ENCODE assay signal across 2 cellular contexts in the genomic region with DNA sequence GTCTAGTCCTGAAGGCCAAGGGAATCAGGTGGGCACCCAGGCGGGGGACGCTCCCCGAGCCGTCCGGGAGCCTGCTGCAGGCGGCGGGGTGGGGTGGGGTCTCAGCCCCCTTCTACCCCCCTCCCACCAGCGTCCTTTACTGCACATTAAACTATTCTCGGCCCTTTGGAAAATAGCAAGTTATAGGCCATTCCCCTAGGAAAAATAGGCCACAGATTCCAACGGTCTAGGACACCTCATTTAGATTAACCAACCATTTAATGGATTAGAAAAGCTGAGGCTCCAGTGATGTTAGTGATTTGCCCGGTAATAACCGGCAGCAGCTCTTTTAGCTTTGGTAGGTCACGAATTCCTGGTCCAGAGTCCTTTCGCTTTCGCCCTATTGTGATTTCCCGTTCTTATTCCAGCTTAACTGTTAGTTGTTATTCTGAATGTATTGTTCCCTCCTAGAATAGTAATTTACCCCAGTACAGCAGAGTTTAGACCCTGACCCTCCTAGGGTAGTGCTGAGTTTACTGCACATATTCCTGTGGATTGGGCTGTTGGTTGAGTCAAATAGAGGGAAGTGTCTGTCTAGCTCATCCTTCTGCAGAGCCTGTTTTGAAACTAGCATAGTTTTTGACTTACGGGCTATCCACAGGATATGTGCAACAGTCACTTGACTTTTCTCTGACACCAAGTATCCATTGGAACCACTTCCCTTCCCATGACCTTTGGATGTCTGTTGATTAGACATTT.
A peak's percentile ranks its signal among the peaks of the same experiment; 100 is the strongest.
TF ChIP-seq lines count a peak whose summit lies in the region.

No MANE protein-coding gene starts in this region.

TF ChIP-seq in GM23338, 12 proteins besides CTCF, POLR2A, EP300 and RAD21 (continues in another document):
- no peak for TF ChIP-seq ZNF114 (CRISPR knock-in tag; IDR thresholded peaks at IDR 0.05)
- TF ChIP-seq, protein P1, sequence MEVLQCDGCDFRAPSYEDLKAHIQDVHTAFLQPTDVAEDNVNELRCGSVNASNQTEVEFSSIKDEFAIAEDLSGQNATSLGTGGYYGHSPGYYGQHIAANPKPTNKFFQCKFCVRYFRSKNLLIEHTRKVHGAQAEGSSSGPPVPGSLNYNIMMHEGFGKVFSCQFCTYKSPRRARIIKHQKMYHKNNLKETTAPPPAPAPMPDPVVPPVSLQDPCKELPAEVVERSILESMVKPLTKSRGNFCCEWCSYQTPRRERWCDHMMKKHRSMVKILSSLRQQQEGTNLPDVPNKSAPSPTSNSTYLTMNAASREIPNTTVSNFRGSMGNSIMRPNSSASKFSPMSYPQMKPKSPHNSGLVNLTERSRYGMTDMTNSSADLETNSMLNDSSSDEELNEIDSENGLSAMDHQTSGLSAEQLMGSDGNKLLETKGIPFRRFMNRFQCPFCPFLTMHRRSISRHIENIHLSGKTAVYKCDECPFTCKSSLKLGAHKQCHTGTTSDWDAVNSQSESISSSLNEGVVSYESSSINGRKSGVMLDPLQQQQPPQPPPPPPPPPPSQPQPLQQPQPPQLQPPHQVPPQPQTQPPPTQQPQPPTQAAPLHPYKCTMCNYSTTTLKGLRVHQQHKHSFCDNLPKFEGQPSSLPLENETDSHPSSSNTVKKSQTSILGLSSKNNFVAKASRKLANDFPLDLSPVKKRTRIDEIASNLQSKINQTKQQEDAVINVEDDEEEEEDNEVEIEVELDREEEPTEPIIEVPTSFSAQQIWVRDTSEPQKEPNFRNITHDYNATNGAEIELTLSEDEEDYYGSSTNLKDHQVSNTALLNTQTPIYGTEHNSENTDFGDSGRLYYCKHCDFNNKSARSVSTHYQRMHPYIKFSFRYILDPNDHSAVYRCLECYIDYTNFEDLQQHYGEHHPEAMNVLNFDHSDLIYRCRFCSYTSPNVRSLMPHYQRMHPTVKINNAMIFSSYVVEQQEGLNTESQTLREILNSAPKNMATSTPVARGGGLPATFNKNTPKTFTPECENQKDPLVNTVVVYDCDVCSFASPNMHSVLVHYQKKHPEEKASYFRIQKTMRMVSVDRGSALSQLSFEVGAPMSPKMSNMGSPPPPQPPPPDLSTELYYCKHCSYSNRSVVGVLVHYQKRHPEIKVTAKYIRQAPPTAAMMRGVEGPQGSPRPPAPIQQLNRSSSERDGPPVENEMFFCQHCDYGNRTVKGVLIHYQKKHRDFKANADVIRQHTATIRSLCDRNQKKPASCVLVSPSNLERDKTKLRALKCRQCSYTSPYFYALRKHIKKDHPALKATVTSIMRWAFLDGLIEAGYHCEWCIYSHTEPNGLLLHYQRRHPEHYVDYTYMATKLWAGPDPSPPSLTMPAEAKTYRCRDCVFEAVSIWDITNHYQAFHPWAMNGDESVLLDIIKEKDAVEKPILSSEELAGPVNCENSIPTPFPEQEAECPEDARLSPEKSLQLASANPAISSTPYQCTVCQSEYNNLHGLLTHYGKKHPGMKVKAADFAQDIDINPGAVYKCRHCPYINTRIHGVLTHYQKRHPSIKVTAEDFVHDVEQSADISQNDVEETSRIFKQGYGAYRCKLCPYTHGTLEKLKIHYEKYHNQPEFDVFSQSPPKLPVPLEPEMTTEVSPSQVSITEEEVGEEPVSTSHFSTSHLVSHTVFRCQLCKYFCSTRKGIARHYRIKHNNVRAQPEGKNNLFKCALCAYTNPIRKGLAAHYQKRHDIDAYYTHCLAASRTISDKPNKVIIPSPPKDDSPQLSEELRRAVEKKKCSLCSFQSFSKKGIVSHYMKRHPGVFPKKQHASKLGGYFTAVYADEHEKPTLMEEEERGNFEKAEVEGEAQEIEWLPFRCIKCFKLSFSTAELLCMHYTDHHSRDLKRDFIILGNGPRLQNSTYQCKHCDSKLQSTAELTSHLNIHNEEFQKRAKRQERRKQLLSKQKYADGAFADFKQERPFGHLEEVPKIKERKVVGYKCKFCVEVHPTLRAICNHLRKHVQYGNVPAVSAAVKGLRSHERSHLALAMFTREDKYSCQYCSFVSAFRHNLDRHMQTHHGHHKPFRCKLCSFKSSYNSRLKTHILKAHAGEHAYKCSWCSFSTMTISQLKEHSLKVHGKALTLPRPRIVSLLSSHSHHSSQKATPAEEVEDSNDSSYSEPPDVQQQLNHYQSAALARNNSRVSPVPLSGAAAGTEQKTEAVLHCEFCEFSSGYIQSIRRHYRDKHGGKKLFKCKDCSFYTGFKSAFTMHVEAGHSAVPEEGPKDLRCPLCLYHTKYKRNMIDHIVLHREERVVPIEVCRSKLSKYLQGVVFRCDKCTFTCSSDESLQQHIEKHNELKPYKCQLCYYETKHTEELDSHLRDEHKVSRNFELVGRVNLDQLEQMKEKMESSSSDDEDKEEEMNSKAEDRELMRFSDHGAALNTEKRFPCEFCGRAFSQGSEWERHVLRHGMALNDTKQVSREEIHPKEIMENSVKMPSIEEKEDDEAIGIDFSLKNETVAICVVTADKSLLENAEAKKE (CRISPR knock-in tag; IDR thresholded peaks at IDR 0.05): no peak
- no peak for TF ChIP-seq EZH2 (IDR thresholded peaks at IDR 0.05; ENCODE audit: low read depth, unreplicated experiment)
- TF ChIP-seq EZH2phosphoT487 (IDR thresholded peaks at IDR 0.05; ENCODE audit: unreplicated experiment): no peak
- TF ChIP-seq STAT1 (IDR thresholded peaks at IDR 0.05; ENCODE audit: unreplicated experiment): no peak
- TF ChIP-seq JUNB (IDR thresholded peaks at IDR 0.05; ENCODE audit: unreplicated experiment): no peak
- no peak for TF ChIP-seq NANOG (IDR thresholded peaks at IDR 0.05; ENCODE audit: borderline replicate concordance)
- TF ChIP-seq POLR2AphosphoS5 (IDR thresholded peaks at IDR 0.05; ENCODE audit: low read depth): no peak
- TF ChIP-seq CREB1 (CRISPR knock-in tag; IDR thresholded peaks at IDR 0.05; ENCODE audit: low read depth): no peak
- TF ChIP-seq, protein P2, sequence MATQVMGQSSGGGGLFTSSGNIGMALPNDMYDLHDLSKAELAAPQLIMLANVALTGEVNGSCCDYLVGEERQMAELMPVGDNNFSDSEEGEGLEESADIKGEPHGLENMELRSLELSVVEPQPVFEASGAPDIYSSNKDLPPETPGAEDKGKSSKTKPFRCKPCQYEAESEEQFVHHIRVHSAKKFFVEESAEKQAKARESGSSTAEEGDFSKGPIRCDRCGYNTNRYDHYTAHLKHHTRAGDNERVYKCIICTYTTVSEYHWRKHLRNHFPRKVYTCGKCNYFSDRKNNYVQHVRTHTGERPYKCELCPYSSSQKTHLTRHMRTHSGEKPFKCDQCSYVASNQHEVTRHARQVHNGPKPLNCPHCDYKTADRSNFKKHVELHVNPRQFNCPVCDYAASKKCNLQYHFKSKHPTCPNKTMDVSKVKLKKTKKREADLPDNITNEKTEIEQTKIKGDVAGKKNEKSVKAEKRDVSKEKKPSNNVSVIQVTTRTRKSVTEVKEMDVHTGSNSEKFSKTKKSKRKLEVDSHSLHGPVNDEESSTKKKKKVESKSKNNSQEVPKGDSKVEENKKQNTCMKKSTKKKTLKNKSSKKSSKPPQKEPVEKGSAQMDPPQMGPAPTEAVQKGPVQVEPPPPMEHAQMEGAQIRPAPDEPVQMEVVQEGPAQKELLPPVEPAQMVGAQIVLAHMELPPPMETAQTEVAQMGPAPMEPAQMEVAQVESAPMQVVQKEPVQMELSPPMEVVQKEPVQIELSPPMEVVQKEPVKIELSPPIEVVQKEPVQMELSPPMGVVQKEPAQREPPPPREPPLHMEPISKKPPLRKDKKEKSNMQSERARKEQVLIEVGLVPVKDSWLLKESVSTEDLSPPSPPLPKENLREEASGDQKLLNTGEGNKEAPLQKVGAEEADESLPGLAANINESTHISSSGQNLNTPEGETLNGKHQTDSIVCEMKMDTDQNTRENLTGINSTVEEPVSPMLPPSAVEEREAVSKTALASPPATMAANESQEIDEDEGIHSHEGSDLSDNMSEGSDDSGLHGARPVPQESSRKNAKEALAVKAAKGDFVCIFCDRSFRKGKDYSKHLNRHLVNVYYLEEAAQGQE (IDR thresholded peaks at IDR 0.05; ENCODE audit: unreplicated experiment): no peak
- TF ChIP-seq ZNF331 (CRISPR knock-in tag; IDR thresholded peaks at IDR 0.05; ENCODE audit: low read depth): no peak

TF ChIP-seq in K562, 482 proteins besides CTCF, POLR2A, EP300 and RAD21:
- TF ChIP-seq, protein P3, sequence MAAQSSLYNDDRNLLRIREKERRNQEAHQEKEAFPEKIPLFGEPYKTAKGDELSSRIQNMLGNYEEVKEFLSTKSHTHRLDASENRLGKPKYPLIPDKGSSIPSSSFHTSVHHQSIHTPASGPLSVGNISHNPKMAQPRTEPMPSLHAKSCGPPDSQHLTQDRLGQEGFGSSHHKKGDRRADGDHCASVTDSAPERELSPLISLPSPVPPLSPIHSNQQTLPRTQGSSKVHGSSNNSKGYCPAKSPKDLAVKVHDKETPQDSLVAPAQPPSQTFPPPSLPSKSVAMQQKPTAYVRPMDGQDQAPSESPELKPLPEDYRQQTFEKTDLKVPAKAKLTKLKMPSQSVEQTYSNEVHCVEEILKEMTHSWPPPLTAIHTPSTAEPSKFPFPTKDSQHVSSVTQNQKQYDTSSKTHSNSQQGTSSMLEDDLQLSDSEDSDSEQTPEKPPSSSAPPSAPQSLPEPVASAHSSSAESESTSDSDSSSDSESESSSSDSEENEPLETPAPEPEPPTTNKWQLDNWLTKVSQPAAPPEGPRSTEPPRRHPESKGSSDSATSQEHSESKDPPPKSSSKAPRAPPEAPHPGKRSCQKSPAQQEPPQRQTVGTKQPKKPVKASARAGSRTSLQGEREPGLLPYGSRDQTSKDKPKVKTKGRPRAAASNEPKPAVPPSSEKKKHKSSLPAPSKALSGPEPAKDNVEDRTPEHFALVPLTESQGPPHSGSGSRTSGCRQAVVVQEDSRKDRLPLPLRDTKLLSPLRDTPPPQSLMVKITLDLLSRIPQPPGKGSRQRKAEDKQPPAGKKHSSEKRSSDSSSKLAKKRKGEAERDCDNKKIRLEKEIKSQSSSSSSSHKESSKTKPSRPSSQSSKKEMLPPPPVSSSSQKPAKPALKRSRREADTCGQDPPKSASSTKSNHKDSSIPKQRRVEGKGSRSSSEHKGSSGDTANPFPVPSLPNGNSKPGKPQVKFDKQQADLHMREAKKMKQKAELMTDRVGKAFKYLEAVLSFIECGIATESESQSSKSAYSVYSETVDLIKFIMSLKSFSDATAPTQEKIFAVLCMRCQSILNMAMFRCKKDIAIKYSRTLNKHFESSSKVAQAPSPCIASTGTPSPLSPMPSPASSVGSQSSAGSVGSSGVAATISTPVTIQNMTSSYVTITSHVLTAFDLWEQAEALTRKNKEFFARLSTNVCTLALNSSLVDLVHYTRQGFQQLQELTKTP (IDR thresholded peaks at IDR 0.05; ENCODE audit: low read depth in 1 of 2, partially characterized antibody in 2 of 2): no peak
- TF ChIP-seq PCBP1 (IDR thresholded peaks at IDR 0.05; ENCODE audit: low read depth, low read length, poor library complexity, severe bottlenecking) (peak; percentile 2), ZNF224 (CRISPR knock-in tag; IDR thresholded peaks at IDR 0.05) (no peak), CHD1 (IDR thresholded peaks at IDR 0.05; ENCODE audit: low read length) (peak; percentile 18), WHSC1 (IDR thresholded peaks at IDR 0.05; ENCODE audit: low read length) (no peak), POLR3A (IDR thresholded peaks at IDR 0.05; ENCODE audit: borderline replicate concordance, extremely low read depth, insufficient read depth, insufficient read length) (no peak), SPI1 (IDR thresholded peaks at IDR 0.05; ENCODE audit: borderline replicate concordance, low read depth, low read length) (peak; percentile 52; the same call in 1 of the 2 replicates)
- TF ChIP-seq, protein P4, sequence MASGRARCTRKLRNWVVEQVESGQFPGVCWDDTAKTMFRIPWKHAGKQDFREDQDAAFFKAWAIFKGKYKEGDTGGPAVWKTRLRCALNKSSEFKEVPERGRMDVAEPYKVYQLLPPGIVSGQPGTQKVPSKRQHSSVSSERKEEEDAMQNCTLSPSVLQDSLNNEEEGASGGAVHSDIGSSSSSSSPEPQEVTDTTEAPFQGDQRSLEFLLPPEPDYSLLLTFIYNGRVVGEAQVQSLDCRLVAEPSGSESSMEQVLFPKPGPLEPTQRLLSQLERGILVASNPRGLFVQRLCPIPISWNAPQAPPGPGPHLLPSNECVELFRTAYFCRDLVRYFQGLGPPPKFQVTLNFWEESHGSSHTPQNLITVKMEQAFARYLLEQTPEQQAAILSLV (tag; IDR thresholded peaks at IDR 0.05): no peak
- TF ChIP-seq, protein P5, sequence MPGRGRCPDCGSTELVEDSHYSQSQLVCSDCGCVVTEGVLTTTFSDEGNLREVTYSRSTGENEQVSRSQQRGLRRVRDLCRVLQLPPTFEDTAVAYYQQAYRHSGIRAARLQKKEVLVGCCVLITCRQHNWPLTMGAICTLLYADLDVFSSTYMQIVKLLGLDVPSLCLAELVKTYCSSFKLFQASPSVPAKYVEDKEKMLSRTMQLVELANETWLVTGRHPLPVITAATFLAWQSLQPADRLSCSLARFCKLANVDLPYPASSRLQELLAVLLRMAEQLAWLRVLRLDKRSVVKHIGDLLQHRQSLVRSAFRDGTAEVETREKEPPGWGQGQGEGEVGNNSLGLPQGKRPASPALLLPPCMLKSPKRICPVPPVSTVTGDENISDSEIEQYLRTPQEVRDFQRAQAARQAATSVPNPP (IDR thresholded peaks at IDR 0.05; ENCODE audit: borderline replicate concordance, insufficient read depth, insufficient read length): no peak
